In the genomic region with DNA sequence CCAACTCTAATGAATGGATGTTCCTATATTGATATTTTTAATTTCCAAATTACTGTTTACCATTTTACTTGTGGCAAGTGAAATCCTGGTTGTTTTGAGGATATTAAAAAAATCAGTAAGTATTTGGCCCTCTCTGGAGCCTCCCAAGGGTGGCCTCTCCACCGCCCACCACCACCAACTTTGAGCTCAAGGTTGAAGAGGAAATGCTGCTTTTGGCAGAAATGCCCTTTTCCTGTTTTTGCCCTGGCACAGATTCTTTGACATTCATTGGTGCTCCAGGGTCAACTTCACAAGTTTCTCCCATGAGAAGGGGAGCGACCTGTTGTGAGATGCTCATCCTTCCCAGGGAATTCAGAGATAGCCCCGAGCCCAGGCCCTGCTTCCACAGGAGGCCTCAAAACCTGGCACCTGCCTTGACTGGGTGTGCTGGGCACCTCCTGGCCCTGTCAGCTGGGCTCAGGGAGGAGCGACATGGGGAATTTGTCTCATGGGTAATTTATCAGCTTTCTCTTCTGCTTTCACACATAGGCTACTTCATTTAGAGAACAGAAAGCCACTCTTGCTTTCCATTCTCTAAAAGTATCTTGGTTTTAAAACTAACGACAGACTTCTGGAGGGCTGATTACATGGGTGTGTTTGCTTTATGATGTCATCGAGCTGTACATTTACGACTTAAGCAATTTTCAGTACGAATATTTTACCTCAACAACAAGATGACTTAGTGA, we compare ENCODE assay signal across 7 cellular contexts. TPM values are rescaled to one million over a fixed set of nuclear protein-coding genes. Genes with fewer than 3 reads are reported as not detected.
DNase-seq lines count a peak whose midpoint lies in the region; ATAC-seq and TF ChIP-seq lines count a peak whose summit lies in the region.

No MANE protein-coding gene starts in this region.

- H3K4me1 Mint-ChIP-seq in immature natural killer cell: peaks cover 23 to 32% of the 10 kb centered on the region in 2 donors

- no peaks in the 10 kb centered on the region for H3K9me3 Mint-ChIP-seq in immature natural killer cell

- H3K27me3 Mint-ChIP-seq in immature natural killer cell (ENCODE audit: low read depth in 3 of 3): peaks cover 11 to 28% (median 23%) of the 10 kb centered on the region in 3 donors

- H3K36me3 ChIP-seq in SK-N-SH (replicated peaks in 1 of 2; ENCODE audit: control insufficient read depth in 1 of 2, insufficient read depth in 2 of 2, low read length in 1 of 2): no peaks in the 10 kb centered on the region

- no peak for TF ChIP-seq EP300 in SK-N-SH (IDR thresholded peaks at IDR 0.05; ENCODE audit: borderline replicate concordance in 1 of 2, low read depth in 1 of 2, low read length in 1 of 2)

- H3K79me2 ChIP-seq in SK-N-SH (ENCODE audit: insufficient read depth): no peaks in the 10 kb centered on the region

- no peak overlapping the region for H3K4me3 ChIP-seq in SK-N-SH (ENCODE audit: low read depth in 2 of 2, low read length in 1 of 2)

- H2AFZ ChIP-seq in SK-N-SH (ENCODE audit: low read depth): no peak overlapping the region

- H3K27ac ChIP-seq in SK-N-SH (ENCODE audit: low read depth in 2 of 2, low read length in 1 of 2): no peak overlapping the region

- 59% methylated on average over 7 of the region's 8 CpGs for WGBS in SK-N-SH (ENCODE audit: low lambda C conversion rate)

- no peak overlapping the region for H3K9ac ChIP-seq in SK-N-SH

- no peak overlapping the region for H3K4me3 Mint-ChIP-seq in immature natural killer cell

- H3K4me2 ChIP-seq in SK-N-SH: no peak overlapping the region

- peaks cover 4 to 8% (median 6%) of the 10 kb centered on the region in 3 donors for H3K36me3 Mint-ChIP-seq in immature natural killer cell

- no peaks in the 10 kb centered on the region for H3K4me1 ChIP-seq in SK-N-SH (ENCODE audit: control insufficient read depth in 1 of 2, insufficient read depth in 2 of 2, low read depth in 1 of 2, low read length in 1 of 2)

- H3K9me2 ChIP-seq in SK-N-SH: no peaks in the 10 kb centered on the region

- CTCF ChIA-PET in SK-N-SH (lab: Yijun Ruan, JAX): interaction anchor here (0.9 to 2.1 kb wide), 2 partner anchors 22 to 24 kb away, joined by 3 to 5 read pairs; no protein-coding TSS in a partner anchor
- CTCF ChIA-PET in HEK293T (lab: Yijun Ruan, JAX): interaction anchor here (0.5 kb wide), 1 partner anchor 20 kb away, joined by 6 read pairs; no protein-coding TSS in a partner anchor

- H3K9me3 ChIP-seq in SK-N-SH: no peaks in the 10 kb centered on the region

- peaks cover 11% of the 10 kb centered on the region; the same call in 1 of the 2 replicates for H3K27me3 ChIP-seq in SK-N-SH (ENCODE audit: insufficient read depth)

- DNase-seq in immature natural killer cell (no peak), SK-N-SH (no peak), HEK293T (ENCODE audit: extremely low spot score) (no peak), NCI-H2196 (lab: John Stamatoyannopoulos, UW; ENCODE audit: unreplicated experiment) (no peak)

- peak; percentile 99 for ATAC-seq in GM18870 (IDR thresholded peaks at IDR 0.05; ENCODE audit: unreplicated experiment)
- peak; percentile 92 for ATAC-seq in GM21528 (IDR thresholded peaks at IDR 0.05; ENCODE audit: low FRiP score, unreplicated experiment)
- ATAC-seq in HG03342 (IDR thresholded peaks at IDR 0.05; ENCODE audit: unreplicated experiment): peak; percentile 90

- no peak for TF ChIP-seq CTCF in SK-N-SH (IDR thresholded peaks at IDR 0.05)

- TF ChIP-seq RAD21 in SK-N-SH (IDR thresholded peaks at IDR 0.05; ENCODE audit: low read length): no peak

- POLR2A ChIA-PET in SK-N-SH (lab: Yijun Ruan, JAX): no interaction called here
- POLR2A ChIA-PET in HEK293T (lab: Yijun Ruan, JAX): no interaction called here

- H3K27ac Mint-ChIP-seq in immature natural killer cell: peak overlapping the region; percentile 32 to 92 (median 80)

- H3F3A ChIP-seq in SK-N-SH (replicated peaks; ENCODE audit: insufficient read depth): no peaks in the 10 kb centered on the region

- H4K20me1 ChIP-seq in SK-N-SH (ENCODE audit: insufficient read depth): no peaks in the 10 kb centered on the region

TF ChIP-seq in SK-N-SH, 30 proteins besides CTCF, POLR2A, EP300 and RAD21:
- TF ChIP-seq MXI1 (IDR thresholded peaks at IDR 0.05; ENCODE audit: low read depth, low read length) (no peak), YY1 (IDR thresholded peaks at IDR 0.05; ENCODE audit: low read depth) (no peak), RCOR1 (IDR thresholded peaks at IDR 0.05; ENCODE audit: low read length) (no peak), SIN3A (IDR thresholded peaks at IDR 0.05; ENCODE audit: borderline replicate concordance, low read depth, low read length) (no peak), CHD2 (IDR thresholded peaks at IDR 0.05; ENCODE audit: low read length, partially characterized antibody) (no peak), GATA2 (CRISPR knock-in tag; IDR thresholded peaks at IDR 0.05) (no peak), JUND (IDR thresholded peaks at IDR 0.05) (no peak)
- TF ChIP-seq, protein P1, sequence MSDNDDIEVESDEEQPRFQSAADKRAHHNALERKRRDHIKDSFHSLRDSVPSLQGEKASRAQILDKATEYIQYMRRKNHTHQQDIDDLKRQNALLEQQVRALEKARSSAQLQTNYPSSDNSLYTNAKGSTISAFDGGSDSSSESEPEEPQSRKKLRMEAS (IDR thresholded peaks at IDR 0.05; ENCODE audit: low read depth): no peak
- TF ChIP-seq, protein P2, sequence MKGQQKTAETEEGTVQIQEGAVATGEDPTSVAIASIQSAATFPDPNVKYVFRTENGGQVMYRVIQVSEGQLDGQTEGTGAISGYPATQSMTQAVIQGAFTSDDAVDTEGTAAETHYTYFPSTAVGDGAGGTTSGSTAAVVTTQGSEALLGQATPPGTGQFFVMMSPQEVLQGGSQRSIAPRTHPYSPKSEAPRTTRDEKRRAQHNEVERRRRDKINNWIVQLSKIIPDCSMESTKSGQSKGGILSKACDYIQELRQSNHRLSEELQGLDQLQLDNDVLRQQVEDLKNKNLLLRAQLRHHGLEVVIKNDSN (IDR thresholded peaks at IDR 0.05; ENCODE audit: borderline replicate concordance, low read depth): no peak

TF ChIP-seq in HEK293T, 16 proteins besides CTCF, POLR2A, EP300 and RAD21:
- TF ChIP-seq ZNF384 (IDR thresholded peaks at IDR 0.05) (no peak), TARDBP (IDR thresholded peaks at IDR 0.05) (no peak), ARNT (IDR thresholded peaks at IDR 0.05) (no peak), FOXM1 (IDR thresholded peaks at IDR 0.05; ENCODE audit: borderline replicate concordance) (no peak), BHLHE40 (IDR thresholded peaks at IDR 0.05; ENCODE audit: borderline replicate concordance) (no peak)

RNA-seq across cellular contexts. Expression of gene CD8A, which starts 6.9 kb away (rescaled TPM):
- polyA plus RNA-seq in immature natural killer cell (100 to 1,000 TPM in 1 of 3 donors, 10 to 100 TPM in 2; 76.9 to 131 (median 93.4) TPM), SK-N-SH (2012; rRNA removed) (0.05 and 0.08 TPM in 2 replicates)
- 0.03 and 0.10 TPM in 2 replicates for polyA plus RNA-seq in SK-N-SH (2012; cell fraction: cytosol; rRNA removed)
- 0.07 and 0.19 TPM in 2 replicates for polyA plus RNA-seq in SK-N-SH (2012; cell fraction: nucleus; rRNA removed)

Comparison
In these comparisons a context has a peak if more than half of its experiments do, and no peak if none do; other contexts are left out.
1. RNA of gene CD8A, which starts 6.9 kb away (polyA plus RNA-seq): 76.9 to 131 TPM in immature natural killer cell; 0.03 to 0.19 TPM in SK-N-SH; every median in the first group is over 10 times any median in the second.
2. Peak in every context shown above with its lines, with median percentiles within 50 percentile points of each other: ATAC-seq.